Comparison of ENCODE assay signal across 23 cellular contexts in genomic region chr17:59300941-59301340, GRCh38. TPM values are rescaled to one million over a fixed set of nuclear protein-coding genes. Genes with fewer than 3 reads are reported as not detected.
DNase-seq lines count a peak whose midpoint lies in the region; ATAC-seq and TF ChIP-seq lines count a peak whose summit lies in the region.
"Had no signal": no experiment of that assay in that cellular context is flagged by ENCODE, and none has a peak within 500 bp of the region (broad histone marks: within the 10 kb centered on the region; RNA-seq: fewer than 3 reads in every experiment).

No MANE protein-coding gene starts in this region.

- no peak for TF ChIP-seq POLR2A in upper lobe of left lung (IDR thresholded peaks at IDR 0.05)

- H3K27me3 ChIP-seq in upper lobe of left lung = no peaks in the 10 kb centered on the region
- H3K27me3 ChIP-seq: SJCRH30 had no signal

- H3K36me3 Mint-ChIP-seq in Calu3 (ENCODE audit: insufficient read depth, unreplicated experiment) = no peaks in the 10 kb centered on the region
- H3K36me3 Mint-ChIP-seq in activated B cell treated with CpG ODN at 0.5 μM for 24 hours (ENCODE audit: low read depth) = no peaks in the 10 kb centered on the region
- no peaks in the 10 kb centered on the region for H3K36me3 Mint-ChIP-seq in stimulated activated memory B cell treated with anti-CD40 and anti-IgM and Interleukin-4, amounts not matched to agents 10 μg/mL and 1 μg/mL and 100 μg/mL, for 72 hours
- H3K36me3 Mint-ChIP-seq: CD4-positive, CD25-positive, alpha-beta regulatory T cell had no signal

- no TSS peak for BruUV-seq in Calu3 (replicated peaks; lab: Mats Ljungman, UMichigan)

- peak overlapping the region; percentile 24 for H3K27ac Mint-ChIP-seq in Calu3 (ENCODE audit: unreplicated experiment)
- no peak overlapping the region for H3K27ac Mint-ChIP-seq in activated B cell treated with CpG ODN at 0.5 μM for 24 hours
- H3K27ac Mint-ChIP-seq in stimulated activated memory B cell treated with anti-CD40 and anti-IgM and Interleukin-4, amounts not matched to agents 10 μg/mL and 1 μg/mL and 100 μg/mL, for 72 hours = no peak overlapping the region
- H3K27ac Mint-ChIP-seq: CD4-positive, CD25-positive, alpha-beta regulatory T cell; HFFc6 had no signal

- H3K4me1 Mint-ChIP-seq in Calu3 (ENCODE audit: low read depth, unreplicated experiment) (peaks cover 11% of the 10 kb centered on the region), activated B cell treated with CpG ODN at 0.5 μM for 24 hours (peaks cover 10% of the 10 kb centered on the region)
- peaks cover 9% of the 10 kb centered on the region for H3K4me1 Mint-ChIP-seq in stimulated activated memory B cell treated with anti-CD40 and anti-IgM and Interleukin-4, amounts not matched to agents 10 μg/mL and 1 μg/mL and 100 μg/mL, for 72 hours

- no peak overlapping the region for H3K4me3 ChIP-seq in upper lobe of left lung
- H3K4me3 ChIP-seq: SJCRH30 had no signal

- POLR2A ChIA-PET in activated B cell treated with CpG ODN at 0.5 μM for 24 hours (lab: Charles Lee) = interaction anchor here (0.6 kb wide), 1 partner anchor 21 kb away, joined by 5 read pairs; no protein-coding TSS in a partner anchor

- TF ChIP-seq CTCF in Calu3 (IDR thresholded peaks at IDR 0.05; ENCODE audit: unreplicated experiment) (no peak), activated B cell treated with CpG ODN at 0.5 μM for 24 hours (IDR thresholded peaks at IDR 0.05) (no peak), upper lobe of left lung (IDR thresholded peaks at IDR 0.05) (no peak)

- H3K4me3 Mint-ChIP-seq in Calu3 (ENCODE audit: low read depth, unreplicated experiment) (no peak overlapping the region), activated B cell treated with CpG ODN at 0.5 μM for 24 hours (no peak overlapping the region)
- H3K4me3 Mint-ChIP-seq in stimulated activated memory B cell treated with anti-CD40 and anti-IgM and Interleukin-4, amounts not matched to agents 10 μg/mL and 1 μg/mL and 100 μg/mL, for 72 hours = no peak overlapping the region
- H3K4me3 Mint-ChIP-seq: CD4-positive, CD25-positive, alpha-beta regulatory T cell; HFFc6 had no signal

- peaks cover 0 to 5% (median 0%) of the 10 kb centered on the region in 4 donors for H3K4me1 ChIP-seq in upper lobe of left lung
- H3K4me1 ChIP-seq: SJCRH30 had no signal

- no peak overlapping the region for H3K27ac ChIP-seq in upper lobe of left lung
- H3K27ac ChIP-seq: RWPE1, SJCRH30 had no signal

- DNase-seq in Calu3 = no peak
- DNase-seq in MV-4-11 (lab: John Stamatoyannopoulos, UW) = peak; percentile 68
- DNase-seq in activated B cell treated with CpG ODN at 0.5 μM for 24 hours = no peak
- no peak for DNase-seq in NCI-H2171 (lab: John Stamatoyannopoulos, UW)
- no peak for DNase-seq in upper lobe of left lung
- DNase-seq in activated gamma-delta T cell (lab: John Stamatoyannopoulos, UW) = no peak
- DNase-seq: ACHN; Caco-2; CD4-positive, CD25-positive, alpha-beta regulatory T cell; DMS153; GF-D8; HFFc6; KBM-7; NCI-H1417 treated with DMSO at 0.1 percent for 48 hours; NCI-H2029; NCI-H2171 treated with DMSO at 0.1 percent for 48 hours; NCI-H446; NCI-H69; PC-3; SJCRH30 had no signal

- H3K27me3 Mint-ChIP-seq in Calu3 (ENCODE audit: unreplicated experiment) = no peaks in the 10 kb centered on the region
- H3K27me3 Mint-ChIP-seq in activated B cell treated with CpG ODN at 0.5 μM for 24 hours = peaks cover 4% of the 10 kb centered on the region
- H3K27me3 Mint-ChIP-seq in stimulated activated memory B cell treated with anti-CD40 and anti-IgM and Interleukin-4, amounts not matched to agents 10 μg/mL and 1 μg/mL and 100 μg/mL, for 72 hours = no peaks in the 10 kb centered on the region

- no peaks in the 10 kb centered on the region for H3K9me3 Mint-ChIP-seq in Calu3 (ENCODE audit: low read depth, unreplicated experiment)
- H3K9me3 Mint-ChIP-seq in activated B cell treated with CpG ODN at 0.5 μM for 24 hours = peaks cover 3% of the 10 kb centered on the region
- peaks cover 8% of the 10 kb centered on the region for H3K9me3 Mint-ChIP-seq in stimulated activated memory B cell treated with anti-CD40 and anti-IgM and Interleukin-4, amounts not matched to agents 10 μg/mL and 1 μg/mL and 100 μg/mL, for 72 hours
- H3K9me3 Mint-ChIP-seq: HFFc6 had no signal

- ATAC-seq in activated B cell treated with CpG ODN at 0.5 μM for 24 hours (ENCODE audit: low read depth) (peak; percentile 21), upper lobe of left lung (ENCODE audit: low FRiP score in 2 of 2) (no peak)
- ATAC-seq in stimulated activated memory B cell treated with anti-CD40 and anti-IgM and Interleukin-4, amounts not matched to agents 10 μg/mL and 1 μg/mL and 100 μg/mL, for 72 hours = peak; percentile 53
- ATAC-seq: HepG2, PC-3 had no signal

- H3K9me3 ChIP-seq in upper lobe of left lung = no peaks in the 10 kb centered on the region
- H3K9me3 ChIP-seq: Caco-2, SJCRH30 had no signal

- WGBS in upper lobe of left lung, 2 donors = 67 to 76% methylated on average over 5 of the region's 5 CpGs

- no peak for TF ChIP-seq EP300 in upper lobe of left lung (IDR thresholded peaks at IDR 0.05)

- CTCF ChIA-PET in Calu3 (lab: Charles Lee) = interaction anchor here (0.8 kb wide), 1 partner anchor 389 kb away, joined by 5 read pairs; no protein-coding TSS in a partner anchor
- CTCF ChIA-PET in activated B cell treated with CpG ODN at 0.5 μM for 24 hours (lab: Charles Lee) = no interaction called here

- intact Hi-C loops in Calu3 (cut with micrococcal nuclease; ENCODE audit: unreplicated experiment) (no loop called here), activated B cell treated with CpG ODN at 0.5 μM for 24 hours (cut with micrococcal nuclease) (no loop called here)

- no peaks in the 10 kb centered on the region for H3K36me3 ChIP-seq in upper lobe of left lung
- H3K36me3 ChIP-seq: SJCRH30 had no signal

RNA-seq across cellular contexts. Expression of gene YPEL2, which starts 30.5 kb away (rescaled TPM):
- total RNA-seq in Calu3 (2022) (2.3 and 4.1 TPM in 2 replicates), activated B cell treated with CpG ODN at 0.5 μM for 24 hours (18.3 and 19.5 TPM in 2 replicates), upper lobe of left lung (10 to 100 TPM; 17.5 to 38.8 (median 26.8) TPM)

Comparison
In these comparisons a context has a peak if more than half of its experiments do, and no peak if none do; other contexts are left out.
1. ATAC-seq: peak in activated B cell treated with CpG ODN at 0.5 μM for 24 hours (single experiment) and stimulated activated memory B cell treated with anti-CD40 and anti-IgM and Interleukin-4, amounts not matched to agents 10 μg/mL and 1 μg/mL and 100 μg/mL, for 72 hours (single experiment); none in upper lobe of left lung (0 of 2).